8 cellular contexts compared by ENCODE assay signal in the genomic region with DNA sequence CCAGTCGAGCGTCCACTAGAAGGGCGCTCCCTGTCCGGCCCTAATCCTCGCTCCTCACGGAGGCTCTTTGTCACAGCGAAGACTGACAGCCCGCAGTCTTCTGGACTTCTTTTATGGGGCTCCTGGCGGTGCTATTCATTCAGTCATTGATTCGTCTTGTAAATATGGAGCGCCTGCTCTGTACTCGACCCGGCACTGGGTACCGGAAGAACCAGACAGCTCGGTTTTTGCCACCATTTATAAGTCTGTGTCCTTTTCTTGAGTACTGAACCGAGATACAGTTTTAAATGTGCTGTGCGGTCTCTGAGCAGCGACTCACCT. TPM values are rescaled to one million over a fixed set of nuclear protein-coding genes. Genes with fewer than 3 reads are reported as not detected.
DNase-seq lines count a peak whose midpoint lies in the region; ATAC-seq, FAIRE-seq and TF ChIP-seq lines count a peak whose summit lies in the region.

No MANE protein-coding gene starts in this region.

- H3K36me3 ChIP-seq in heart left ventricle (no peaks in the 10 kb centered on the region), SJSA1 (peaks cover 7% of the 10 kb centered on the region), esophagus (ENCODE audit: control insufficient read depth in 2 of 2, insufficient read depth in 2 of 2, low read length in 1 of 2) (no peaks in the 10 kb centered on the region), pancreas (no peaks in the 10 kb centered on the region)

- no peak for TF ChIP-seq CTCF in heart left ventricle (IDR thresholded peaks at IDR 0.05)
- TF ChIP-seq CTCF in pancreas (IDR thresholded peaks at IDR 0.05), result no peak

- H3K27ac ChIP-seq in heart left ventricle, result peak overlapping the region; percentile 67 to 95 (median 93)
- peak overlapping the region; percentile 96 for H3K27ac ChIP-seq in SJSA1
- H3K27ac ChIP-seq in esophagus (ENCODE audit: low read depth in 2 of 2, low read length in 1 of 2), result peak overlapping the region; percentile 97
- peak overlapping the region; percentile 83 to 91 (median 89) for H3K27ac ChIP-seq in pancreas

- H3K4me3 ChIP-seq in heart left ventricle (peak overlapping the region; percentile 64 to 96 (median 84)), SJSA1 (peak overlapping the region; percentile 73), esophagus (ENCODE audit: low read depth in 1 of 2, low read length in 2 of 2) (peak overlapping the region; percentile 65 to 77), pancreas (peak overlapping the region; percentile 51 to 93 (median 78))

- no peaks in the 10 kb centered on the region for H3K27me3 ChIP-seq in heart left ventricle
- no peaks in the 10 kb centered on the region for H3K27me3 ChIP-seq in SJSA1 (replicated peaks)
- no peaks in the 10 kb centered on the region for H3K27me3 ChIP-seq in esophagus (ENCODE audit: control insufficient read depth in 1 of 2, insufficient read depth in 2 of 2, low read length in 2 of 2)
- H3K27me3 ChIP-seq in pancreas, result no peaks in the 10 kb centered on the region

- peaks cover 0 to 21% (median 17%) of the 10 kb centered on the region in 12 donors for H3K4me1 ChIP-seq in heart left ventricle
- peaks cover 11% of the 10 kb centered on the region for H3K4me1 ChIP-seq in SJSA1 (replicated peaks)
- H3K4me1 ChIP-seq in esophagus (ENCODE audit: control insufficient read depth in 2 of 2, insufficient read depth in 2 of 2, low read length in 1 of 2), result no peaks in the 10 kb centered on the region
- H3K4me1 ChIP-seq in pancreas, result peaks cover 8 to 13% (median 10%) of the 10 kb centered on the region in 3 donors

- FAIRE-seq in pancreas (lab: Jason Lieb, UNC), result no peak

- DNase-seq in heart left ventricle (no peak), cardiac septum (ENCODE audit: low spot score) (no peak), SJSA1 (ENCODE audit: low read depth in 1 of 2, low spot score in 2 of 2) (no peak), pancreas (no peak), COLO829 (ENCODE audit: low spot score) (no peak)

- H3K9me3 ChIP-seq in heart left ventricle (no peaks in the 10 kb centered on the region), SJSA1 (replicated peaks) (no peaks in the 10 kb centered on the region), esophagus (ENCODE audit: control insufficient read depth in 2 of 2, insufficient read depth in 1 of 2, low read depth in 1 of 2, low read length in 1 of 2) (no peaks in the 10 kb centered on the region), pancreas (no peaks in the 10 kb centered on the region)

- ATAC-seq in heart left ventricle (peak in 2 of 4 donors; percentile 2 to 32), HG03175 (IDR thresholded peaks at IDR 0.05; ENCODE audit: unreplicated experiment) (peak; percentile 27), pancreas (peak; percentile 3 to 20 (median 15)), HG03045 (IDR thresholded peaks at IDR 0.05; ENCODE audit: unreplicated experiment) (no peak)

- 1 to 28% (median 4%) methylated on average over 4 to 18 of the region's 18 CpGs for WGBS in heart left ventricle, 4 donors
- WGBS in esophagus, 2 donors, result 2% methylated on average over 18 of the region's 18 CpGs
- 0 to 2% methylated on average over 18 of the region's 18 CpGs for WGBS in pancreas, 2 donors

- intact Hi-C loops in heart left ventricle (cut with DNase I), result loop anchor here in 3 of 10 donors (5.0 kb wide), 2 partner anchors 80 to 85 kb away; partner anchors contain the start of genes SOS2 (in 3 of the 3) and CDKL1 (in 1 of the 3)
- intact Hi-C loops in cardiac septum (cut with DNase I), result loop anchor here (5.0 kb wide), 1 partner anchor 80 kb away; the partner anchor contains the start of gene SOS2
- intact Hi-C loops in pancreas (cut with DNase I), result loop anchor here in 1 of 3 donors (10.0 kb wide), 1 partner anchor 462 kb away; no protein-coding TSS in a partner anchor

- TF ChIP-seq POLR2A in heart left ventricle (IDR thresholded peaks at IDR 0.05), result no peak

RNA-seq across cellular contexts. Expression of gene DMAC2L, which starts 0.6 kb away (rescaled TPM):
- total RNA-seq in heart left ventricle (10 to 100 TPM; 12.6 to 29.9 (median 23.7) TPM), cardiac septum (29.3 TPM), pancreas (10 to 100 TPM in 2 of 6 donors, 1 to 10 TPM in 4; 8.3 to 17.7 (median 9.9) TPM)
- polyA plus RNA-seq in heart left ventricle (10 to 100 TPM; 16.0 to 19.8 TPM), esophagus (10 to 100 TPM; 16.0 to 18.9 TPM), pancreas (10 to 100 TPM in 1 of 2 donors, 1 to 10 TPM in 1; 8.7 to 10.0 TPM)
- total RNA-seq in SJSA1 (2014; rRNA removed; shearing (Covaris generic)), result 7.3 and 10.4 TPM in 2 replicates

RNA-seq across cellular contexts. Expression of gene L2HGDH, which starts 0.7 kb away (rescaled TPM):
- total RNA-seq in heart left ventricle (10 to 100 TPM in 3 of 9 donors, 1 to 10 TPM in 6; 6.5 to 12.2 (median 9.1) TPM), cardiac septum (8.2 TPM), pancreas (1 to 10 TPM; 3.1 to 5.1 (median 3.7) TPM)
- polyA plus RNA-seq in heart left ventricle (10 to 100 TPM in 1 of 2 donors, 1 to 10 TPM in 1; 2.5 to 10.6 TPM), esophagus (1 to 10 TPM; 1.9 to 4.6 TPM), pancreas (1 to 10 TPM in 1 of 2 donors, under 1 TPM in 1; 0.99 to 1.9 TPM)
- total RNA-seq in SJSA1 (2014; rRNA removed; shearing (Covaris generic)), result 2.4 and 4.6 TPM in 2 replicates
